1 cellular context compared by ENCODE assay signal in the genomic region with DNA sequence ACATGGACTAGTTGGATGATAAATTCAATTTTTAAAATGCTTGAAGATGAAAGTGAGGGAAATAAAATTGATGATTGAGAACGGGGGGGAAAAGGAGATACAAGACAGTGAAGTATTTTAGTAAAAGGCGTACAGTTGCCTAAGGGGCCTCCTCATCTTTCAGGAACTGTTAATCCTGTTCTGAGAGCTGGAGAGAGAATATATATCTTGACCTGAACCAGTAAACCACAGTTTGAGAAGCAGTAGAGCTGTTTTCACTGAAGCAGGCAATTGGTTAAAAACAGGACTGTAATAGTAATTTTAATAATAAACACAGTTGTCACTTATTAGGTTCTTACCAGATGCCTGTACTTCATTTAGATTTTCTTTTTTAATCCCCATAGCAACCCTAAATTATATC.
TF ChIP-seq lines count a peak whose summit lies in the region.

No MANE protein-coding gene starts in this region.

TF ChIP-seq in WTC11, 78 proteins besides CTCF, POLR2A, EP300 and RAD21 (continued from another document):
- no peak for TF ChIP-seq NR1H2 (CRISPR knock-in tag; IDR thresholded peaks at IDR 0.05)
- no peak for TF ChIP-seq ZNF263 (CRISPR knock-in tag; IDR thresholded peaks at IDR 0.05; ENCODE audit: low read depth)
- TF ChIP-seq, protein P1, sequence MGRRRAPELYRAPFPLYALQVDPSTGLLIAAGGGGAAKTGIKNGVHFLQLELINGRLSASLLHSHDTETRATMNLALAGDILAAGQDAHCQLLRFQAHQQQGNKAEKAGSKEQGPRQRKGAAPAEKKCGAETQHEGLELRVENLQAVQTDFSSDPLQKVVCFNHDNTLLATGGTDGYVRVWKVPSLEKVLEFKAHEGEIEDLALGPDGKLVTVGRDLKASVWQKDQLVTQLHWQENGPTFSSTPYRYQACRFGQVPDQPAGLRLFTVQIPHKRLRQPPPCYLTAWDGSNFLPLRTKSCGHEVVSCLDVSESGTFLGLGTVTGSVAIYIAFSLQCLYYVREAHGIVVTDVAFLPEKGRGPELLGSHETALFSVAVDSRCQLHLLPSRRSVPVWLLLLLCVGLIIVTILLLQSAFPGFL (CRISPR knock-in tag; IDR thresholded peaks at IDR 0.05; ENCODE audit: borderline replicate concordance) = no peak
- TF ChIP-seq JAZF1 (CRISPR knock-in tag; IDR thresholded peaks at IDR 0.05) = no peak
- TF ChIP-seq TEAD4 (CRISPR knock-in tag; IDR thresholded peaks at IDR 0.05) = no peak
